1 cellular context compared by ENCODE assay signal in the genomic region with DNA sequence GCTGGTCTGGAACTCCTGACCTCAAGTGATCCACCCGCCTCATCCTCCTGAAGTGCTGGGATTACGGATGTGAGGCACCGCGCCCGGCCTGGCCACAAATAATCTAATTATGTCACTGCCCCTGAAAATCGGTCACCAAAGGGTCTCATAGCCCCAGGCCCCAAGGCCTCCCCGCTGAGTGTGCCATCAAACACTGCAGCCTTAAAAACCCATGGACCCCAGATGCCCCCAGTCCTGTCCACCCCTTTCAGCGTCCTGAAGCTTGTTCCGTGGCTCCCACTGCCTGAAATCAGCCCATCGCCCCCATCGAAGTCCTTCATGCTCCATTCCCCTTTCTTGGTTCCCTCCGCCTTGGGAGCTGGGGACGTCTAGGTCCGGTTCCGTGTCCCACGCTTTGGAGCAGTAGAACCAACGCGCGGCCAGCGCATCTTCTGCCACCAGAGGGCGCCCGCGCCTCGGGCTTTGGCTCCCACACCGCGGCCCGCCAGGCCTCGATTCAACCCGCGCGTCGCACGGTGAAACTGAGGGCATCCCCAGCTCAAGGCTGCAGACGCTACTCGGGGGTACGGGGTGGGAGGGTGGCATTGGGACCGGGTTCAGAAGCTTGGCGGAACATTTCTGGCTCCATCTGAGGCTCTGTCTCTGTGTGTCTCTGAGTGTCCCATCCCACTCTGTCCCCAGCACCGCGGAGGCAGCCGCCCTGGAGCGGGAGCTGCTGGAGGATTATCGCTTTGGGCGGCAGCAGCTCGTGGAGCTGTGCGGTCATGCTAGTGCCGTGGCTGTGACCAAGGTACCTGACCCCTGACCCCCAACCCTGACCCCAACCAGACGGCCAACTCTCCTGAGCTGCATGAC.
TF ChIP-seq lines count a peak whose summit lies in the region.

No MANE protein-coding gene starts in this region.

TF ChIP-seq in HEK293, 187 proteins besides CTCF, POLR2A, EP300 and RAD21 (continued from another document):
- peak; percentile 50; the same call in 1 of the 2 replicates for TF ChIP-seq ZSCAN30 (tag by site-specific recombination; IDR thresholded peaks at IDR 0.05)
- no peak for TF ChIP-seq SP2 (tag by site-specific recombination; IDR thresholded peaks at IDR 0.05)
- TF ChIP-seq ZNF600 (tag by site-specific recombination; IDR thresholded peaks at IDR 0.05), result peak; percentile 49; the same call in 1 of the 2 replicates
- TF ChIP-seq, protein P1, sequence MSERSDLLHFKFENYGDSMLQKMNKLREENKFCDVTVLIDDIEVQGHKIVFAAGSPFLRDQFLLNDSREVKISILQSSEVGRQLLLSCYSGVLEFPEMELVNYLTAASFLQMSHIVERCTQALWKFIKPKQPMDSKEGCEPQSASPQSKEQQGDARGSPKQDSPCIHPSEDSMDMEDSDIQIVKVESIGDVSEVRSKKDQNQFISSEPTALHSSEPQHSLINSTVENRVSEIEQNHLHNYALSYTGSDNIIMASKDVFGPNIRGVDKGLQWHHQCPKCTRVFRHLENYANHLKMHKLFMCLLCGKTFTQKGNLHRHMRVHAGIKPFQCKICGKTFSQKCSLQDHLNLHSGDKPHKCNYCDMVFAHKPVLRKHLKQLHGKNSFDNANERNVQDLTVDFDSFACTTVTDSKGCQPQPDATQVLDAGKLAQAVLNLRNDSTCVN (tag by site-specific recombination; optimal IDR thresholded peaks at IDR 0.05), result peak; percentile 30
- 0 out of 2 replicates have a peak, but pooled peaks have one; percentile 37 for TF ChIP-seq ZNF660 (tag by site-specific recombination; IDR thresholded peaks at IDR 0.05)
- 0 out of 2 replicates have a peak, but pooled peaks have one; percentile 21 for TF ChIP-seq SP7 (tag by site-specific recombination; IDR thresholded peaks at IDR 0.05)
- TF ChIP-seq MYNN (tag by site-specific recombination; IDR thresholded peaks at IDR 0.05; ENCODE audit: borderline replicate concordance), result no peak
